In the genomic region with DNA sequence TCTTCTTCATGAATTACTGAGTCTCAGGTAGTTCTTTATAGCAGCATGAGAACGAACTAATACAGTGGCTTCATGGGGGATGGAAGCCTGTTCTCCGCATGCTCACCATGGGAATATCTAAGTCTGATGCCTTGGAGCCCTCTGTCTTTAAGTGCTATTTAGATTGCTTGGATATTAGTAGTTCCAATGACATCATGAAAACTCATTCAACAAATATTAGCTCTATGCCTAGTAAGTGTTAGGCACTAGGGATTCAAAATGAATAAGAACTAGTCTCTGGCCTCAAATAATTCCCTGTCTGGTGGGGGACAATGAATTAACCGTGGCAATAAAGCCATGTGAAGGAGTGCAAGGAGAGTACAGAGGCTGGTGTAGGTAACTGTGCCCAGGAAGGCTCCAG, we compare ENCODE assay signal across 22 cellular contexts. TPM values are rescaled to one million over a fixed set of nuclear protein-coding genes. Genes with fewer than 3 reads are reported as not detected.
DNase-seq lines count a peak whose midpoint lies in the region; ATAC-seq and TF ChIP-seq lines count a peak whose summit lies in the region.
"Had no signal": no experiment of that assay in that cellular context is flagged by ENCODE, and none has a peak within 500 bp of the region (broad histone marks: within the 10 kb centered on the region; RNA-seq: fewer than 3 reads in every experiment).

No MANE protein-coding gene starts in this region.

- H2BK15ac ChIP-seq in IMR-90 (ENCODE audit: low read depth, low read length) = no peak overlapping the region

- H2BK120ac ChIP-seq in IMR-90 (ENCODE audit: low read depth, low read length) = no peak overlapping the region

- H4K20me1 ChIP-seq in GM23248 (ENCODE audit: insufficient read depth) (no peaks in the 10 kb centered on the region), IMR-90 (ENCODE audit: insufficient read depth, low read length) (no peaks in the 10 kb centered on the region), osteoblast (ENCODE audit: insufficient read depth, low read length) (no peaks in the 10 kb centered on the region)
- H4K20me1 ChIP-seq: BLaER1 treated with 17β-estradiol and CSF1 and Interleukin-3, amounts not matched to agents 10 nM and 100 nM had no signal

- in situ Hi-C loops in GM23248 (cut with MboI) (no loop called here), IMR-90 (cut with MboI; ENCODE audit: low sequenced_read_pairs) (no loop called here)

- no peaks in the 10 kb centered on the region for H3K36me3 Mint-ChIP-seq in CD8-positive, alpha-beta memory T cell
- H3K36me3 Mint-ChIP-seq in activated T-helper 2 cell treated with anti-CD3 and anti-CD28 coated beads, Interferon-gamma antibody, Interleukin-2, Interleukin-4, amounts not matched to agents 10 μg/mL and 5 μg/mL and 100 μg/mL, durations not matched to agents 14 hours and 24 hours and 36 hours (ENCODE audit: low read depth) = no peaks in the 10 kb centered on the region
- H3K36me3 Mint-ChIP-seq: CD8-positive, alpha-beta T cell had no signal

- CTCF ChIA-PET in IMR-90 (lab: Yijun Ruan, JAX) = no interaction called here
- CTCF ChIA-PET in CD8-positive, alpha-beta memory T cell (lab: Charles Lee) = no interaction called here

- no peaks in the 10 kb centered on the region for H3F3A ChIP-seq in GM23248 (ENCODE audit: insufficient read depth)

- H2AFZ ChIP-seq in GM23248 (no peak overlapping the region), IMR-90 (replicated peaks; ENCODE audit: low read length, poor library complexity) (no peak overlapping the region), osteoblast (ENCODE audit: low read length) (no peak overlapping the region)

- peaks cover 0 to 3% (median 0%) of the 10 kb centered on the region in 5 donors for H3K9me3 Mint-ChIP-seq in CD8-positive, alpha-beta memory T cell
- no peaks in the 10 kb centered on the region for H3K9me3 Mint-ChIP-seq in activated T-helper 2 cell treated with anti-CD3 and anti-CD28 coated beads, Interferon-gamma antibody, Interleukin-2, Interleukin-4, amounts not matched to agents 10 μg/mL and 5 μg/mL and 100 μg/mL, durations not matched to agents 14 hours and 24 hours and 36 hours
- H3K9me3 Mint-ChIP-seq: CD4-positive, alpha-beta T cell; CD8-positive, alpha-beta T cell had no signal

- H3K14ac ChIP-seq in IMR-90 (replicated peaks; ENCODE audit: low read depth, low read length) = no peak overlapping the region

- no peak overlapping the region for H3K4me2 ChIP-seq in GM23248 (ENCODE audit: unreplicated experiment)
- H3K4me2 ChIP-seq in IMR-90 (ENCODE audit: low read depth, low read length) = no peak overlapping the region
- H3K4me2 ChIP-seq in osteoblast (ENCODE audit: insufficient read depth, low read length) = no peak overlapping the region
- H3K4me2 ChIP-seq: BLaER1 treated with 17β-estradiol and CSF1 and Interleukin-3, amounts not matched to agents 10 nM and 100 nM had no signal

- H3K79me1 ChIP-seq in IMR-90 (ENCODE audit: low read depth in 1 of 2, low read length in 2 of 2) = no peaks in the 10 kb centered on the region

- H3K27me3 ChIP-seq in GM23248 (replicated peaks; ENCODE audit: insufficient read depth) = peaks cover 11% of the 10 kb centered on the region; the same call in 1 of the 2 replicates
- H3K27me3 ChIP-seq in IMR-90 (ENCODE audit: control insufficient read depth, insufficient read depth, low read length) = peaks cover 14% of the 10 kb centered on the region
- peaks cover 29% of the 10 kb centered on the region for H3K27me3 ChIP-seq in osteoblast (ENCODE audit: insufficient read depth, low read length)
- H3K27me3 ChIP-seq in CD8-positive, alpha-beta memory T cell (ENCODE audit: insufficient read depth, low read length, poor library complexity, severe bottlenecking) = peaks cover 5% of the 10 kb centered on the region
- H3K27me3 ChIP-seq: BLaER1 treated with 17β-estradiol and CSF1 and Interleukin-3, amounts not matched to agents 10 nM and 100 nM had no signal

- no peak overlapping the region for H3K23ac ChIP-seq in IMR-90 (ENCODE audit: low read depth, low read length)

- no peak for TF ChIP-seq CTCF in IMR-90 (conservative IDR thresholded peaks at IDR 0.05; ENCODE audit: low read depth, low read length)
- TF ChIP-seq CTCF in osteoblast (IDR thresholded peaks at IDR 0.05; ENCODE audit: extremely low read depth, low read depth, low read length) = no peak

- H2BK5ac ChIP-seq in IMR-90 (ENCODE audit: low read depth, low read length, poor library complexity, severe bottlenecking) = no peak overlapping the region

- H3K27ac ChIP-seq in GM23248 = no peak overlapping the region
- no peak overlapping the region for H3K27ac ChIP-seq in IMR-90 (ENCODE audit: insufficient read depth, low read length)
- H3K27ac ChIP-seq in osteoblast (ENCODE audit: low read depth, low read length) = no peak overlapping the region
- no peak overlapping the region for H3K27ac ChIP-seq in CD8-positive, alpha-beta memory T cell (ENCODE audit: low read depth, low read length)
- H3K27ac ChIP-seq: BLaER1 treated with 17β-estradiol and CSF1 and Interleukin-3, amounts not matched to agents 10 nM and 100 nM; C4-2B had no signal

- POLR2A ChIA-PET in IMR-90 (lab: Charles Lee; ENCODE audit: unreplicated experiment) = no interaction called here
- POLR2A ChIA-PET in CD8-positive, alpha-beta memory T cell (lab: Charles Lee) = no interaction called here

- H3K4me1 Mint-ChIP-seq in CD8-positive, alpha-beta memory T cell = no peaks in the 10 kb centered on the region
- H3K4me1 Mint-ChIP-seq in activated T-helper 2 cell treated with anti-CD3 and anti-CD28 coated beads, Interferon-gamma antibody, Interleukin-2, Interleukin-4, amounts not matched to agents 10 μg/mL and 5 μg/mL and 100 μg/mL, durations not matched to agents 14 hours and 24 hours and 36 hours (ENCODE audit: low read depth) = no peaks in the 10 kb centered on the region
- H3K4me1 Mint-ChIP-seq: B cell had no signal

- DNase-seq in GM23248 (peak; percentile 34), IMR-90 (peak; percentile 39), osteoblast (ENCODE audit: insufficient read length, low spot score, missing footprints) (peak; percentile 60)
- no peak for DNase-seq in CD8-positive, alpha-beta memory T cell
- no peak for DNase-seq in activated T-helper 2 cell treated with anti-CD3 and anti-CD28 coated beads, Interferon-gamma antibody, Interleukin-2, Interleukin-4, amounts not matched to agents 10 μg/mL and 5 μg/mL and 100 μg/mL, durations not matched to agents 14 hours and 24 hours and 36 hours (ENCODE audit: low spot score)
- DNase-seq: 8988T; ACHN; AML-193; CD4-positive, alpha-beta T cell; CD8-positive, alpha-beta T cell; COR-L47; DMS 273 treated with DMSO at 0.1 percent for 48 hours; DMS153; DMS53; DMS79; DND-41; EL; GDM1 had no signal

- no peak overlapping the region for H2AK9ac ChIP-seq in IMR-90 (replicated peaks; ENCODE audit: low read depth, low read length, poor library complexity)

- H3K27ac Mint-ChIP-seq in CD8-positive, alpha-beta memory T cell = peak overlapping the region in 2 of 8 donors; percentile 16 to 52
- no peak overlapping the region for H3K27ac Mint-ChIP-seq in activated T-helper 2 cell treated with anti-CD3 and anti-CD28 coated beads, Interferon-gamma antibody, Interleukin-2, Interleukin-4, amounts not matched to agents 10 μg/mL and 5 μg/mL and 100 μg/mL, durations not matched to agents 14 hours and 24 hours and 36 hours
- H3K27ac Mint-ChIP-seq: B cell; CD4-positive, alpha-beta T cell; CD8-positive, alpha-beta T cell had no signal

- ATAC-seq in IMR-90 (ENCODE audit: low read depth) = no peak
- ATAC-seq: CD8-positive, alpha-beta T cell; GM12878 had no signal

- 81 to 83% methylated on average over 3 of the region's 3 CpGs for WGBS in GM23248 (ENCODE audit: low coverage in 1 of 2, low lambda C conversion rate in 2 of 2, missing lambda C conversion rate in 2 of 2), 2 experiments
- 50% methylated on average over 2 of the region's 3 CpGs; no CpG with 5 or more reads in 1 of the 2 experiments for WGBS in IMR-90 (ENCODE audit: extremely low coverage in 2 of 2, insufficient read length in 1 of 2), 2 experiments

- no peak overlapping the region for H3K4me3 ChIP-seq in GM23248
- no peak overlapping the region for H3K4me3 ChIP-seq in IMR-90 (ENCODE audit: insufficient read depth, low read depth, low read length)
- H3K4me3 ChIP-seq in osteoblast (ENCODE audit: insufficient read depth, low read length) = no peak overlapping the region
- no peak overlapping the region for H3K4me3 ChIP-seq in CD8-positive, alpha-beta memory T cell (ENCODE audit: low read length)
- H3K4me3 ChIP-seq: BLaER1 treated with 17β-estradiol and CSF1 and Interleukin-3, amounts not matched to agents 10 nM and 100 nM; GM12878 had no signal

- H3K4me1 ChIP-seq in GM23248 (ENCODE audit: insufficient read depth) (peaks cover 5% of the 10 kb centered on the region; the same call in 1 of the 2 replicates), IMR-90 (ENCODE audit: control insufficient read depth, insufficient read depth, low read length) (no peaks in the 10 kb centered on the region), osteoblast (ENCODE audit: insufficient read depth, low read length) (no peaks in the 10 kb centered on the region)
- H3K4me1 ChIP-seq in CD8-positive, alpha-beta memory T cell (ENCODE audit: insufficient read depth, low read length) = no peaks in the 10 kb centered on the region

- no peak overlapping the region for H4K91ac ChIP-seq in IMR-90 (ENCODE audit: insufficient read depth, low read depth, low read length)

- H3K9me2 ChIP-seq in GM23248 (ENCODE audit: insufficient read depth) = no peaks in the 10 kb centered on the region

- H3K56ac ChIP-seq in IMR-90 (ENCODE audit: extremely low read depth, insufficient read depth, low read length) = no peak overlapping the region

- dilution Hi-C loops in IMR-90 (cut with HindIII; ENCODE audit: low sequenced_read_pairs, unreplicated experiment) = no loop called here

- no peaks in the 10 kb centered on the region for H3K9me3 ChIP-seq in GM23248 (ENCODE audit: low read depth)
- H3K9me3 ChIP-seq in IMR-90 (ENCODE audit: control insufficient read depth, insufficient read depth, low read length) = peaks cover 2% of the 10 kb centered on the region
- peaks cover 2% of the 10 kb centered on the region for H3K9me3 ChIP-seq in osteoblast (ENCODE audit: low read depth, low read length)
- H3K9me3 ChIP-seq in CD8-positive, alpha-beta memory T cell (ENCODE audit: low read length) = no peaks in the 10 kb centered on the region

- TF ChIP-seq POLR2A in IMR-90 (IDR thresholded peaks at IDR 0.05; ENCODE audit: low read depth, low read length) = no peak

- no peak for TF ChIP-seq RAD21 in IMR-90 (IDR thresholded peaks at IDR 0.05; ENCODE audit: low read length)

- H3K27me3 Mint-ChIP-seq in CD8-positive, alpha-beta memory T cell = peaks cover 4 to 44% of the 10 kb centered on the region in 2 donors
- peaks cover 23% of the 10 kb centered on the region for H3K27me3 Mint-ChIP-seq in activated T-helper 2 cell treated with anti-CD3 and anti-CD28 coated beads, Interferon-gamma antibody, Interleukin-2, Interleukin-4, amounts not matched to agents 10 μg/mL and 5 μg/mL and 100 μg/mL, durations not matched to agents 14 hours and 24 hours and 36 hours (ENCODE audit: low read depth)

- H3K4me3 Mint-ChIP-seq in CD8-positive, alpha-beta memory T cell = no peak overlapping the region
- no peak overlapping the region for H3K4me3 Mint-ChIP-seq in activated T-helper 2 cell treated with anti-CD3 and anti-CD28 coated beads, Interferon-gamma antibody, Interleukin-2, Interleukin-4, amounts not matched to agents 10 μg/mL and 5 μg/mL and 100 μg/mL, durations not matched to agents 14 hours and 24 hours and 36 hours (ENCODE audit: low read depth)
- H3K4me3 Mint-ChIP-seq: B cell; CD4-positive, alpha-beta T cell; CD8-positive, alpha-beta T cell had no signal

- H3K9ac ChIP-seq in GM23248 (no peak overlapping the region), IMR-90 (ENCODE audit: low read depth, low read length) (no peak overlapping the region)
- H3K9ac ChIP-seq: BLaER1 treated with 17β-estradiol and CSF1 and Interleukin-3, amounts not matched to agents 10 nM and 100 nM had no signal

- H3K79me2 ChIP-seq in GM23248 (ENCODE audit: insufficient read depth) (no peaks in the 10 kb centered on the region), osteoblast (ENCODE audit: insufficient read depth, low read length) (no peaks in the 10 kb centered on the region)

- no peak overlapping the region for H3K18ac ChIP-seq in IMR-90 (ENCODE audit: low read depth, low read length)

- no TSS peak for BruUV-seq in IMR-90 (replicated peaks; lab: Mats Ljungman, UMichigan)

- no peaks in the 10 kb centered on the region for H3K9me1 ChIP-seq in IMR-90 (ENCODE audit: insufficient read depth, low read length)

- no peak overlapping the region for H2AK5ac ChIP-seq in IMR-90 (ENCODE audit: low read depth, low read length)

- H3K4ac ChIP-seq in IMR-90 (ENCODE audit: low read depth, low read length) = no peak overlapping the region

- intact Hi-C loops in IMR-90 (cut with micrococcal nuclease) = no loop called here
- intact Hi-C loops in activated T-helper 2 cell treated with anti-CD3 and anti-CD28 coated beads, Interferon-gamma antibody, Interleukin-2, Interleukin-4, amounts not matched to agents 10 μg/mL and 5 μg/mL and 100 μg/mL, durations not matched to agents 14 hours and 24 hours and 36 hours (cut with micrococcal nuclease) = no loop called here

- H3K36me3 ChIP-seq in GM23248 (ENCODE audit: low read depth) = no peaks in the 10 kb centered on the region
- H3K36me3 ChIP-seq in IMR-90 (ENCODE audit: control insufficient read depth, insufficient read depth, low read length) = no peaks in the 10 kb centered on the region
- H3K36me3 ChIP-seq in osteoblast (ENCODE audit: insufficient read depth, low read length) = no peaks in the 10 kb centered on the region
- no peaks in the 10 kb centered on the region for H3K36me3 ChIP-seq in CD8-positive, alpha-beta memory T cell (ENCODE audit: insufficient read depth, low read length)
- H3K36me3 ChIP-seq: BLaER1 treated with 17β-estradiol and CSF1 and Interleukin-3, amounts not matched to agents 10 nM and 100 nM had no signal

- no peak overlapping the region for H2BK20ac ChIP-seq in IMR-90 (ENCODE audit: low read depth, low read length)

- H4K8ac ChIP-seq in IMR-90 (ENCODE audit: low read depth in 2 of 2, low read length in 2 of 2) = no peak overlapping the region

- no peak overlapping the region for H4K5ac ChIP-seq in IMR-90 (ENCODE audit: low read depth, low read length)

RNA-seq across cellular contexts. Expression of gene WASF3, which starts 6.2 kb away (rescaled TPM):
- 19.2 and 19.9 TPM in 2 replicates for total RNA-seq in GM23248 (2014; rRNA removed; shearing (Covaris generic))
- polyA plus RNA-seq in GM23248 (2016; fragmentation: Nextera tagmentation; extraction: Ambion mirVana) = 13.5 and 14.7 TPM in 2 replicates
- total RNA-seq in IMR-90 (2012; rRNA removed) = 4.3 and 5.8 TPM in 2 replicates
- 10.5 and 11.4 TPM in 2 replicates for polyA plus RNA-seq in IMR-90 (2012; rRNA removed)
- polyA plus RNA-seq in IMR-90 (2012; cell fraction: cytosol; rRNA removed) = 5.8 and 6.7 TPM in 2 replicates
- 13.3 and 26.5 TPM in 2 replicates for polyA plus RNA-seq in IMR-90 (2012; cell fraction: nucleus; rRNA removed; ENCODE audit: low replicate concordance)
- 23.5 and 34.2 TPM in 2 replicates for total RNA-seq in osteoblast
- total RNA-seq in CD8-positive, alpha-beta memory T cell = under 1 TPM; 0.20 to 0.24 TPM
- polyA plus RNA-seq in CD8-positive, alpha-beta memory T cell = not detected
- total RNA-seq in activated T-helper 2 cell treated with anti-CD3 and anti-CD28 coated beads, Interferon-gamma antibody, Interleukin-2, Interleukin-4, amounts not matched to agents 10 μg/mL and 5 μg/mL and 100 μg/mL, durations not matched to agents 14 hours and 24 hours and 36 hours = 0.25 and 0.57 TPM in 2 replicates
- total RNA-seq: CD8-positive, alpha-beta T cell had no signal

Comparison
In these comparisons a context has a peak if more than half of its experiments do, and no peak if none do; other contexts are left out.
1. DNase-seq: peak in GM23248 (single experiment), IMR-90 (single experiment) and osteoblast (single experiment); none in CD8-positive, alpha-beta memory T cell (0 of 5) and activated T-helper 2 cell treated with anti-CD3 and anti-CD28 coated beads, Interferon-gamma antibody, Interleukin-2, Interleukin-4, amounts not matched to agents 10 μg/mL and 5 μg/mL and 100 μg/mL, durations not matched to agents 14 hours and 24 hours and 36 hours (single experiment).